ENCODE assay signal across 1 cellular context in the genomic region with DNA sequence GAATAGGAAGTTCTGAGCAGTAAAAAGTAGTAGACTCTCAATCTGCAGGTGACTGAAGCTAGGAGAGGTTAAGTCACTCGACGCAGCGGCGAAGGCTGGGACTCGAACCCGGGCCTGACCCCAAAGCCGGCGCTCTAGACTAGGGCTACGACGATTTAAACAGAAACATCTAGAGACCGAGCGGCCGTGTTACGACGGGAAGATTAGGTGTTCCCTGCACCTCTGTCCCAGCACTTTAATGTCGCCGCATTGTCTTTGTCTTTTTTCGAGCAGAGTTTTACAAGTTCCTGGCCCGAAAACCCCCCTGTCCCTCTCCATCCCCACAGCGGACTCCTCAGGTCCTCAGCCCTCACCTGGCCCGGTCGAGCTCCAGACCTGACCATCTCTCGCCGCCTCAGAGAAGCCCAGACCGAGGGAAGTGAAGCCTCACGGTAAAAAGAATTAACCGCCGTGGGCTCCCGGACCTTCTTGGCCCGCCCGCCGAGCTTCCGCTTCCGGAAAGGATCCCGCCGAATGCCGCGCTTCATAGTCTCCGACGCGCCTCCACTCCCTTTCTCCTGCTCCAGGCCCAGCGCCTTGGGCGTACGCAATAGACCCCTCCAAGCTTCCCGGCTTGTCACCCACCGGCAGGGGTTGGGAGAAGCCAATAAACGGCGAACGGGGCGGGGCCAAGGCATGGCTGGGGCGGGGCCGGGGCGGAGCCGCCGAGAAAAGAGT.
TF ChIP-seq lines count a peak whose summit lies in the region.

A gene with protein sequence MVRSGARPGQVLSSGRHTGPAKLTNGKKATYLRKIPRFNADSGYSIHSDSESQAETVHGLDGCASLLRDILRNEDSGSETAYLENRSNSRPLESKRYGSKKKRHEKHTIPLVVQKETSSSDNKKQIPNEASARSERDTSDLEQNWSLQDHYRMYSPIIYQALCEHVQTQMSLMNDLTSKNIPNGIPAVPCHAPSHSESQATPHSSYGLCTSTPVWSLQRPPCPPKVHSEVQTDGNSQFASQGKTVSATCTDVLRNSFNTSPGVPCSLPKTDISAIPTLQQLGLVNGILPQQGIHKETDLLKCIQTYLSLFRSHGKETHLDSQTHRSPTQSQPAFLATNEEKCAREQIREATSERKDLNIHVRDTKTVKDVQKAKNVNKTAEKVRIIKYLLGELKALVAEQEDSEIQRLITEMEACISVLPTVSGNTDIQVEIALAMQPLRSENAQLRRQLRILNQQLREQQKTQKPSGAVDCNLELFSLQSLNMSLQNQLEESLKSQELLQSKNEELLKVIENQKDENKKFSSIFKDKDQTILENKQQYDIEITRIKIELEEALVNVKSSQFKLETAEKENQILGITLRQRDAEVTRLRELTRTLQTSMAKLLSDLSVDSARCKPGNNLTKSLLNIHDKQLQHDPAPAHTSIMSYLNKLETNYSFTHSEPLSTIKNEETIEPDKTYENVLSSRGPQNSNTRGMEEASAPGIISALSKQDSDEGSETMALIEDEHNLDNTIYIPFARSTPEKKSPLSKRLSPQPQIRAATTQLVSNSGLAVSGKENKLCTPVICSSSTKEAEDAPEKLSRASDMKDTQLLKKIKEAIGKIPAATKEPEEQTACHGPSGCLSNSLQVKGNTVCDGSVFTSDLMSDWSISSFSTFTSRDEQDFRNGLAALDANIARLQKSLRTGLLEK (minus strand): TSS at position 439 of the 717 bp plus-strand sequence. CDS start 56 bp downstream, at position 383.

TF ChIP-seq in HepG2, 621 proteins besides CTCF, POLR2A, EP300 and RAD21 (continued from another document and continues in another):
- TF ChIP-seq, protein P1, sequence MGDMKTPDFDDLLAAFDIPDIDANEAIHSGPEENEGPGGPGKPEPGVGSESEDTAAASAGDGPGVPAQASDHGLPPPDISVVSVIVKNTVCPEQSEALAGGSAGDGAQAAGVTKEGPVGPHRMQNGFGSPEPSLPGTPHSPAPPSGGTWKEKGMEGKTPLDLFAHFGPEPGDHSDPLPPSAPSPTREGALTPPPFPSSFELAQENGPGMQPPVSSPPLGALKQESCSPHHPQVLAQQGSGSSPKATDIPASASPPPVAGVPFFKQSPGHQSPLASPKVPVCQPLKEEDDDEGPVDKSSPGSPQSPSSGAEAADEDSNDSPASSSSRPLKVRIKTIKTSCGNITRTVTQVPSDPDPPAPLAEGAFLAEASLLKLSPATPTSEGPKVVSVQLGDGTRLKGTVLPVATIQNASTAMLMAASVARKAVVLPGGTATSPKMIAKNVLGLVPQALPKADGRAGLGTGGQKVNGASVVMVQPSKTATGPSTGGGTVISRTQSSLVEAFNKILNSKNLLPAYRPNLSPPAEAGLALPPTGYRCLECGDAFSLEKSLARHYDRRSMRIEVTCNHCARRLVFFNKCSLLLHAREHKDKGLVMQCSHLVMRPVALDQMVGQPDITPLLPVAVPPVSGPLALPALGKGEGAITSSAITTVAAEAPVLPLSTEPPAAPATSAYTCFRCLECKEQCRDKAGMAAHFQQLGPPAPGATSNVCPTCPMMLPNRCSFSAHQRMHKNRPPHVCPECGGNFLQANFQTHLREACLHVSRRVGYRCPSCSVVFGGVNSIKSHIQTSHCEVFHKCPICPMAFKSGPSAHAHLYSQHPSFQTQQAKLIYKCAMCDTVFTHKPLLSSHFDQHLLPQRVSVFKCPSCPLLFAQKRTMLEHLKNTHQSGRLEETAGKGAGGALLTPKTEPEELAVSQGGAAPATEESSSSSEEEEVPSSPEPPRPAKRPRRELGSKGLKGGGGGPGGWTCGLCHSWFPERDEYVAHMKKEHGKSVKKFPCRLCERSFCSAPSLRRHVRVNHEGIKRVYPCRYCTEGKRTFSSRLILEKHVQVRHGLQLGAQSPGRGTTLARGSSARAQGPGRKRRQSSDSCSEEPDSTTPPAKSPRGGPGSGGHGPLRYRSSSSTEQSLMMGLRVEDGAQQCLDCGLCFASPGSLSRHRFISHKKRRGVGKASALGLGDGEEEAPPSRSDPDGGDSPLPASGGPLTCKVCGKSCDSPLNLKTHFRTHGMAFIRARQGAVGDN (CRISPR knock-in tag; IDR thresholded peaks at IDR 0.05): peak; percentile 94
- TF ChIP-seq MBD4 (IDR thresholded peaks at IDR 0.05; ENCODE audit: borderline replicate concordance, low read length) (no peak), ZNF780A (CRISPR knock-in tag; IDR thresholded peaks at IDR 0.05) (no peak), YEATS4 (CRISPR knock-in tag; IDR thresholded peaks at IDR 0.05; ENCODE audit: borderline replicate concordance) (peak; percentile 83), BCL3 (CRISPR knock-in tag; IDR thresholded peaks at IDR 0.05) (peak; percentile 36; the same call in 1 of the 2 replicates), EED (CRISPR knock-in tag; IDR thresholded peaks at IDR 0.05) (no peak), ZBTB43 (CRISPR knock-in tag; conservative IDR thresholded peaks at IDR 0.05) (peak; percentile 75; the same call in 1 of the 2 replicates), ZNF720 (CRISPR knock-in tag; IDR thresholded peaks at IDR 0.05) (no peak), SRY (CRISPR knock-in tag; IDR thresholded peaks at IDR 0.05) (0 out of 2 replicates have a peak, but pooled peaks have one; percentile 44), U2AF2 (IDR thresholded peaks at IDR 0.05; ENCODE audit: low read depth, low read length) (no peak), MTF1 (CRISPR knock-in tag; IDR thresholded peaks at IDR 0.05) (no peak), ZEB1 (IDR thresholded peaks at IDR 0.05; ENCODE audit: insufficient replicate concordance, low read depth) (no peak), ZBTB8A (CRISPR knock-in tag; IDR thresholded peaks at IDR 0.05; ENCODE audit: borderline replicate concordance, low read depth) (no peak)
- TF ChIP-seq, protein P2, sequence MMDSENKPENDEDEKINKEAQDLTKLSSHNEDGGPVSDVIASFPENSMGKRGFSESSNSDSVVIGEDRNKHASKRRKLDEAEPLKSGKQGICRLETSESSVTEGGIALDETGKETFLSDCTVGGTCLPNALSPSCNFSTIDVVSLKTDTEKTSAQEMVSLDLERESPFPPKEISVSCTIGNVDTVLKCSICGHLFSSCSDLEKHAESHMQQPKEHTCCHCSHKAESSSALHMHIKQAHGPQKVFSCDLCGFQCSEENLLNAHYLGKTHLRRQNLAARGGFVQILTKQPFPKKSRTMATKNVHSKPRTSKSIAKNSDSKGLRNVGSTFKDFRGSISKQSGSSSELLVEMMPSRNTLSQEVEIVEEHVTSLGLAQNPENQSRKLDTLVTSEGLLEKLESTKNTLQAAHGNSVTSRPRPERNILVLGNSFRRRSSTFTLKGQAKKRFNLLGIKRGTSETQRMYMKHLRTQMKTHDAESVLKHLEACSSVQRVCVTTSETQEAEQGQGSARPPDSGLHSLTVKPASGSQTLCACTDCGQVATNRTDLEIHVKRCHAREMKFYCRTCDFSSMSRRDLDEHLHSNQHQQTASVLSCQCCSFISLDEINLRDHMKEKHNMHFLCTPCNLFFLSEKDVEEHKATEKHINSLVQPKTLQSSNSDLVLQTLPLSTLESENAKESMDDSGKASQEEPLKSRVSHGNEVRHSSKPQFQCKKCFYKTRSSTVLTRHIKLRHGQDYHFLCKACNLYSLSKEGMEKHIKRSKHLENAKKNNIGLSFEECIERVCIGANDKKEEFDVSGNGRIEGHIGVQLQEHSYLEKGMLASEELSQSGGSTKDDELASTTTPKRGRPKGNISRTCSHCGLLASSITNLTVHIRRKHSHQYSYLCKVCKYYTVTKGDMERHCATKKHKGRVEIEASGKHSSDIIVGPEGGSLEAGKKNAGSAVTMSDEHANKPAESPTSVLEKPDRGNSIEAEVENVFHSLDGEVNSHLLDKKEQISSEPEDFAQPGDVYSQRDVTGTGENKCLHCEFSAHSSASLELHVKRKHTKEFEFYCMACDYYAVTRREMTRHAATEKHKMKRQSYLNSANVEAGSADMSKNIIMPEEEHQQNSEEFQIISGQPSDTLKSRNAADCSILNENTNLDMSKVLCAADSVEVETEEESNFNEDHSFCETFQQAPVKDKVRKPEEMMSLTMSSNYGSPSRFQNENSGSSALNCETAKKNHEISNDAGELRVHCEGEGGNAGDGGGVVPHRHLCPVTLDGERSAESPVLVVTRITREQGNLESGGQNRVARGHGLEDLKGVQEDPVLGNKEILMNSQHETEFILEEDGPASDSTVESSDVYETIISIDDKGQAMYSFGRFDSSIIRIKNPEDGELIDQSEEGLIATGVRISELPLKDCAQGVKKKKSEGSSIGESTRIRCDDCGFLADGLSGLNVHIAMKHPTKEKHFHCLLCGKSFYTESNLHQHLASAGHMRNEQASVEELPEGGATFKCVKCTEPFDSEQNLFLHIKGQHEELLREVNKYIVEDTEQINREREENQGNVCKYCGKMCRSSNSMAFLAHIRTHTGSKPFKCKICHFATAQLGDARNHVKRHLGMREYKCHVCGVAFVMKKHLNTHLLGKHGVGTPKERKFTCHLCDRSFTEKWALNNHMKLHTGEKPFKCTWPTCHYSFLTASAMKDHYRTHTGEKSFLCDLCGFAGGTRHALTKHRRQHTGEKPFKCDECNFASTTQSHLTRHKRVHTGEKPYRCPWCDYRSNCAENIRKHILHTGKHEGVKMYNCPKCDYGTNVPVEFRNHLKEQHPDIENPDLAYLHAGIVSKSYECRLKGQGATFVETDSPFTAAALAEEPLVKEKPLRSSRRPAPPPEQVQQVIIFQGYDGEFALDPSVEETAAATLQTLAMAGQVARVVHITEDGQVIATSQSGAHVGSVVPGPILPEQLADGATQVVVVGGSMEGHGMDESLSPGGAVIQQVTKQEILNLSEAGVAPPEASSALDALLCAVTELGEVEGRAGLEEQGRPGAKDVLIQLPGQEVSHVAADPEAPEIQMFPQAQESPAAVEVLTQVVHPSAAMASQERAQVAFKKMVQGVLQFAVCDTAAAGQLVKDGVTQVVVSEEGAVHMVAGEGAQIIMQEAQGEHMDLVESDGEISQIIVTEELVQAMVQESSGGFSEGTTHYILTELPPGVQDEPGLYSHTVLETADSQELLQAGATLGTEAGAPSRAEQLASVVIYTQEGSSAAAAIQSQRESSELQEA (CRISPR knock-in tag; IDR thresholded peaks at IDR 0.05; ENCODE audit: not compliant biosample characterization): peak; percentile 73
- TF ChIP-seq, protein P3, sequence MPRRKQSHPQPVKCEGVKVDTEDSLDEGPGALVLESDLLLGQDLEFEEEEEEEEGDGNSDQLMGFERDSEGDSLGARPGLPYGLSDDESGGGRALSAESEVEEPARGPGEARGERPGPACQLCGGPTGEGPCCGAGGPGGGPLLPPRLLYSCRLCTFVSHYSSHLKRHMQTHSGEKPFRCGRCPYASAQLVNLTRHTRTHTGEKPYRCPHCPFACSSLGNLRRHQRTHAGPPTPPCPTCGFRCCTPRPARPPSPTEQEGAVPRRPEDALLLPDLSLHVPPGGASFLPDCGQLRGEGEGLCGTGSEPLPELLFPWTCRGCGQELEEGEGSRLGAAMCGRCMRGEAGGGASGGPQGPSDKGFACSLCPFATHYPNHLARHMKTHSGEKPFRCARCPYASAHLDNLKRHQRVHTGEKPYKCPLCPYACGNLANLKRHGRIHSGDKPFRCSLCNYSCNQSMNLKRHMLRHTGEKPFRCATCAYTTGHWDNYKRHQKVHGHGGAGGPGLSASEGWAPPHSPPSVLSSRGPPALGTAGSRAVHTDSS (CRISPR knock-in tag; conservative IDR thresholded peaks at IDR 0.05): no peak
- TF ChIP-seq, protein P4, sequence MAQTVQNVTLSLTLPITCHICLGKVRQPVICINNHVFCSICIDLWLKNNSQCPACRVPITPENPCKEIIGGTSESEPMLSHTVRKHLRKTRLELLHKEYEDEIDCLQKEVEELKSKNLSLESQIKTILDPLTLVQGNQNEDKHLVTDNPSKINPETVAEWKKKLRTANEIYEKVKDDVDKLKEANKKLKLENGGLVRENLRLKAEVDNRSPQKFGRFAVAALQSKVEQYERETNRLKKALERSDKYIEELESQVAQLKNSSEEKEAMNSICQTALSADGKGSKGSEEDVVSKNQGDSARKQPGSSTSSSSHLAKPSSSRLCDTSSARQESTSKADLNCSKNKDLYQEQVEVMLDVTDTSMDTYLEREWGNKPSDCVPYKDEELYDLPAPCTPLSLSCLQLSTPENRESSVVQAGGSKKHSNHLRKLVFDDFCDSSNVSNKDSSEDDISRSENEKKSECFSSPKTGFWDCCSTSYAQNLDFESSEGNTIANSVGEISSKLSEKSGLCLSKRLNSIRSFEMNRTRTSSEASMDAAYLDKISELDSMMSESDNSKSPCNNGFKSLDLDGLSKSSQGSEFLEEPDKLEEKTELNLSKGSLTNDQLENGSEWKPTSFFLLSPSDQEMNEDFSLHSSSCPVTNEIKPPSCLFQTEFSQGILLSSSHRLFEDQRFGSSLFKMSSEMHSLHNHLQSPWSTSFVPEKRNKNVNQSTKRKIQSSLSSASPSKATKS (CRISPR knock-in tag; IDR thresholded peaks at IDR 0.05): no peak
- TF ChIP-seq, protein P5, sequence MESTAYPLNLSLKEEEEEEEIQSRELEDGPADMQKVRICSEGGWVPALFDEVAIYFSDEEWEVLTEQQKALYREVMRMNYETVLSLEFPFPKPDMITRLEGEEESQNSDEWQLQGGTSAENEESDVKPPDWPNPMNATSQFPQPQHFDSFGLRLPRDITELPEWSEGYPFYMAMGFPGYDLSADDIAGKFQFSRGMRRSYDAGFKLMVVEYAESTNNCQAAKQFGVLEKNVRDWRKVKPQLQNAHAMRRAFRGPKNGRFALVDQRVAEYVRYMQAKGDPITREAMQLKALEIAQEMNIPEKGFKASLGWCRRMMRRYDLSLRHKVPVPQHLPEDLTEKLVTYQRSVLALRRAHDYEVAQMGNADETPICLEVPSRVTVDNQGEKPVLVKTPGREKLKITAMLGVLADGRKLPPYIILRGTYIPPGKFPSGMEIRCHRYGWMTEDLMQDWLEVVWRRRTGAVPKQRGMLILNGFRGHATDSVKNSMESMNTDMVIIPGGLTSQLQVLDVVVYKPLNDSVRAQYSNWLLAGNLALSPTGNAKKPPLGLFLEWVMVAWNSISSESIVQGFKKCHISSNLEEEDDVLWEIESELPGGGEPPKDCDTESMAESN (CRISPR knock-in tag; conservative IDR thresholded peaks at IDR 0.05): no peak; the same call in 1 of the 2 replicates
- TF ChIP-seq, protein P6, sequence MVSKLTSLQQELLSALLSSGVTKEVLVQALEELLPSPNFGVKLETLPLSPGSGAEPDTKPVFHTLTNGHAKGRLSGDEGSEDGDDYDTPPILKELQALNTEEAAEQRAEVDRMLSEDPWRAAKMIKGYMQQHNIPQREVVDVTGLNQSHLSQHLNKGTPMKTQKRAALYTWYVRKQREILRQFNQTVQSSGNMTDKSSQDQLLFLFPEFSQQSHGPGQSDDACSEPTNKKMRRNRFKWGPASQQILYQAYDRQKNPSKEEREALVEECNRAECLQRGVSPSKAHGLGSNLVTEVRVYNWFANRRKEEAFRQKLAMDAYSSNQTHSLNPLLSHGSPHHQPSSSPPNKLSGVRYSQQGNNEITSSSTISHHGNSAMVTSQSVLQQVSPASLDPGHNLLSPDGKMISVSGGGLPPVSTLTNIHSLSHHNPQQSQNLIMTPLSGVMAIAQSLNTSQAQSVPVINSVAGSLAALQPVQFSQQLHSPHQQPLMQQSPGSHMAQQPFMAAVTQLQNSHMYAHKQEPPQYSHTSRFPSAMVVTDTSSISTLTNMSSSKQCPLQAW (CRISPR knock-in tag; IDR thresholded peaks at IDR 0.05): no peak
